ENCODE assay signal across 12 cellular contexts in the genomic region with DNA sequence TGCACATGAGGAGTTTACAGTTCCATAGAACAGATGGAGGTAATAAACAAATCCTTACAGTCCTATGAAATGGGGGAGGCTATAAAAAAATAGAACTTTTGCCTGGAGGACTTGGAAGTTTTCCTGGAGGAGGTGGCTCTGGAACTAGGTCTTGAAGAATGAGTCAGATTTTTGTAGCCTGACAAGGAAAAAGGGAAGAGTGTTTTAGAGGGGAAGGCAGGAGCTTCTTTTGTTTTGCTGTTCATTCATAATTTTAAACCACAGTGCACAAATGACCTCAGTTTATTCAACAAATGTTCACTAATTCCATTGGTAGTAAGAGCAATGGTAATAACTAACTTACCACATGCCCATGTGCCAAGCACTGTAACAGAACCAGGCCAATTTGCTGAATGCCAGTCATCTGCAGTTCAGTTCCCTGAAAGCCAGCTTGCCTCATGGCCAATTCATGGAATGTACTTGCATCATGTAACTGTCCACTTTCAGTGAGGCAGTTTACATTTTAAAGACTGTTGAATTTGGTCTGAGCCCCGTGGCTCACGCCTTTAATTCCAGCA. TPM values are rescaled to one million over a fixed set of nuclear protein-coding genes. Genes with fewer than 3 reads are reported as not detected.
DNase-seq lines count a peak whose midpoint lies in the region; ATAC-seq and TF ChIP-seq lines count a peak whose summit lies in the region.
"Had no signal": no experiment of that assay in that cellular context is flagged by ENCODE, and none has a peak within 500 bp of the region (broad histone marks: within the 10 kb centered on the region; RNA-seq: fewer than 3 reads in every experiment).

No MANE protein-coding gene starts in this region.

- no peaks in the 10 kb centered on the region for H3K9me3 ChIP-seq in gastrocnemius medialis

- no peaks in the 10 kb centered on the region for H3K27me3 ChIP-seq in gastrocnemius medialis

- no peaks in the 10 kb centered on the region for H3K9me3 Mint-ChIP-seq in WTC11
- H3K9me3 Mint-ChIP-seq in activated CD8-positive, alpha-beta memory T cell treated with anti-CD3 and anti-CD28 coated beads, Interleukin-2, amount 10 ng/mL, durations not matched to agents 7 days and 5 days (ENCODE audit: low read depth): no peaks in the 10 kb centered on the region
- H3K9me3 Mint-ChIP-seq: activated naive CD4-positive, alpha-beta T cell treated with anti-CD3 and anti-CD28 coated beads, Interleukin-2, amount 50 U/mL, for 72 hours; stimulated activated naive CD8-positive, alpha-beta T cell treated with anti-CD3 and anti-CD28 coated beads, Interleukin-15, Interleukin-2, amounts not matched to agents 100 ng/mL and 50 ng/mL, for 24 hours had no signal

- TF ChIP-seq CTCF in WTC11 (IDR thresholded peaks at IDR 0.05) (no peak), gastrocnemius medialis (IDR thresholded peaks at IDR 0.05 in 4 of 5, conservative IDR thresholded peaks at IDR 0.05 in 1 of 5) (no peak)

- no peak overlapping the region for H3K4me3 Mint-ChIP-seq in WTC11
- H3K4me3 Mint-ChIP-seq in activated CD8-positive, alpha-beta memory T cell treated with anti-CD3 and anti-CD28 coated beads, Interleukin-2, amount 10 ng/mL, durations not matched to agents 7 days and 5 days: no peak overlapping the region
- H3K4me3 Mint-ChIP-seq: stimulated activated naive CD8-positive, alpha-beta T cell treated with anti-CD3 and anti-CD28 coated beads, Interleukin-15, Interleukin-2, amounts not matched to agents 100 ng/mL and 50 ng/mL, for 24 hours had no signal

- ATAC-seq in WTC11 (no peak), gastrocnemius medialis (peak; percentile 38 to 43), GM18873 (IDR thresholded peaks at IDR 0.05; ENCODE audit: low FRiP score, unreplicated experiment) (no peak)
- no peak for ATAC-seq in activated CD8-positive, alpha-beta memory T cell treated with anti-CD3 and anti-CD28 coated beads, Interleukin-2, amount 10 ng/mL, durations not matched to agents 7 days and 5 days
- ATAC-seq: activated naive CD4-positive, alpha-beta T cell treated with anti-CD3 and anti-CD28 coated beads, Interleukin-2, amount 50 U/mL, for 72 hours had no signal

- no peaks in the 10 kb centered on the region for H3K4me1 Mint-ChIP-seq in WTC11
- peaks cover 11% of the 10 kb centered on the region for H3K4me1 Mint-ChIP-seq in activated CD8-positive, alpha-beta memory T cell treated with anti-CD3 and anti-CD28 coated beads, Interleukin-2, amount 10 ng/mL, durations not matched to agents 7 days and 5 days

- no peak for TF ChIP-seq POLR2A in gastrocnemius medialis (IDR thresholded peaks at IDR 0.05)

- in situ Hi-C loops in gastrocnemius medialis (cut with MboI; ENCODE audit: low sequenced_read_pairs in 4 of 4): no loop called here

- CTCF ChIA-PET in WTC11 (lab: Charles Lee): interaction anchor here (0.6 kb wide), 1 partner anchor 26 kb away, joined by 5 read pairs; no protein-coding TSS in a partner anchor
- CTCF ChIA-PET in activated CD8-positive, alpha-beta memory T cell treated with anti-CD3 and anti-CD28 coated beads, Interleukin-2, amount 10 ng/mL, durations not matched to agents 7 days and 5 days (lab: Charles Lee): interaction anchor here (1.4 kb wide), 1 partner anchor 13 kb away, joined by 3 read pairs; no protein-coding TSS in a partner anchor

- no peak overlapping the region for H3K4me3 ChIP-seq in gastrocnemius medialis
- H3K4me3 ChIP-seq: skin epidermis had no signal

- POLR2A ChIA-PET in WTC11 (lab: Charles Lee): no interaction called here

- intact Hi-C loops in gastrocnemius medialis (cut with DNase I; ENCODE audit: low total_unique reads): no loop called here

- H3K4me1 ChIP-seq in gastrocnemius medialis: peaks cover 8 to 10% of the 10 kb centered on the region in 2 donors

- H3K36me3 ChIP-seq in gastrocnemius medialis: no peaks in the 10 kb centered on the region

- DNase-seq in GM04503 (ENCODE audit: low read depth) (peak; percentile 85), WTC11 (ENCODE audit: low spot score) (no peak), foreskin melanocyte (peak; percentile 89), gastrocnemius medialis (no peak), NOMO-1 treated with DMSO at 0.1 percent for 48 hours (lab: John Stamatoyannopoulos, UW; ENCODE audit: unreplicated experiment) (no peak), HPDE6-E6E7 (ENCODE audit: extremely low spot score) (no peak)
- DNase-seq in activated CD8-positive, alpha-beta memory T cell treated with anti-CD3 and anti-CD28 coated beads, Interleukin-2, amount 10 ng/mL, durations not matched to agents 7 days and 5 days: no peak
- DNase-seq: NCI-H69 had no signal

- no peaks in the 10 kb centered on the region for H3K36me3 Mint-ChIP-seq in WTC11
- no peaks in the 10 kb centered on the region for H3K36me3 Mint-ChIP-seq in activated CD8-positive, alpha-beta memory T cell treated with anti-CD3 and anti-CD28 coated beads, Interleukin-2, amount 10 ng/mL, durations not matched to agents 7 days and 5 days
- H3K36me3 Mint-ChIP-seq: activated naive CD4-positive, alpha-beta T cell treated with anti-CD3 and anti-CD28 coated beads, Interleukin-2, amount 50 U/mL, for 72 hours had no signal

- H3K27ac ChIP-seq in gastrocnemius medialis: no peak overlapping the region
- H3K27ac ChIP-seq: skin epidermis had no signal

- peaks cover 10% of the 10 kb centered on the region for H3K27me3 Mint-ChIP-seq in WTC11 (ENCODE audit: low read depth)
- peaks cover 6% of the 10 kb centered on the region for H3K27me3 Mint-ChIP-seq in activated CD8-positive, alpha-beta memory T cell treated with anti-CD3 and anti-CD28 coated beads, Interleukin-2, amount 10 ng/mL, durations not matched to agents 7 days and 5 days

- H3K27ac Mint-ChIP-seq in WTC11: no peak overlapping the region
- H3K27ac Mint-ChIP-seq in activated CD8-positive, alpha-beta memory T cell treated with anti-CD3 and anti-CD28 coated beads, Interleukin-2, amount 10 ng/mL, durations not matched to agents 7 days and 5 days: no peak overlapping the region
- H3K27ac Mint-ChIP-seq: stimulated activated naive CD8-positive, alpha-beta T cell treated with anti-CD3 and anti-CD28 coated beads, Interleukin-15, Interleukin-2, amounts not matched to agents 100 ng/mL and 50 ng/mL, for 24 hours had no signal

TF ChIP-seq in WTC11, 78 proteins besides CTCF, POLR2A, EP300 and RAD21:
- TF ChIP-seq GTF2I (CRISPR knock-in tag; conservative IDR thresholded peaks at IDR 0.05): no peak
- TF ChIP-seq, protein P1, sequence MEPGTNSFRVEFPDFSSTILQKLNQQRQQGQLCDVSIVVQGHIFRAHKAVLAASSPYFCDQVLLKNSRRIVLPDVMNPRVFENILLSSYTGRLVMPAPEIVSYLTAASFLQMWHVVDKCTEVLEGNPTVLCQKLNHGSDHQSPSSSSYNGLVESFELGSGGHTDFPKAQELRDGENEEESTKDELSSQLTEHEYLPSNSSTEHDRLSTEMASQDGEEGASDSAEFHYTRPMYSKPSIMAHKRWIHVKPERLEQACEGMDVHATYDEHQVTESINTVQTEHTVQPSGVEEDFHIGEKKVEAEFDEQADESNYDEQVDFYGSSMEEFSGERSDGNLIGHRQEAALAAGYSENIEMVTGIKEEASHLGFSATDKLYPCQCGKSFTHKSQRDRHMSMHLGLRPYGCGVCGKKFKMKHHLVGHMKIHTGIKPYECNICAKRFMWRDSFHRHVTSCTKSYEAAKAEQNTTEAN (CRISPR knock-in tag; IDR thresholded peaks at IDR 0.05): no peak
- TF ChIP-seq ZNF263 (CRISPR knock-in tag; IDR thresholded peaks at IDR 0.05; ENCODE audit: low read depth): no peak
- peak; percentile 34; the same call in 1 of the 2 replicates for TF ChIP-seq GABPB1 (CRISPR knock-in tag; IDR thresholded peaks at IDR 0.05)
- TF ChIP-seq, protein P2, sequence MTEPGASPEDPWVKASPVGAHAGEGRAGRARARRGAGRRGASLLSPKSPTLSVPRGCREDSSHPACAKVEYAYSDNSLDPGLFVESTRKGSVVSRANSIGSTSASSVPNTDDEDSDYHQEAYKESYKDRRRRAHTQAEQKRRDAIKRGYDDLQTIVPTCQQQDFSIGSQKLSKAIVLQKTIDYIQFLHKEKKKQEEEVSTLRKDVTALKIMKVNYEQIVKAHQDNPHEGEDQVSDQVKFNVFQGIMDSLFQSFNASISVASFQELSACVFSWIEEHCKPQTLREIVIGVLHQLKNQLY (CRISPR knock-in tag; IDR thresholded peaks at IDR 0.05): no peak
- no peak for TF ChIP-seq FOXJ3 (CRISPR knock-in tag; IDR thresholded peaks at IDR 0.05; ENCODE audit: borderline replicate concordance)
- TF ChIP-seq FOXP1 (CRISPR knock-in tag; IDR thresholded peaks at IDR 0.05; ENCODE audit: borderline replicate concordance): no peak

RNA-seq across cellular contexts. Expression of a gene that starts 2.8 kb away (rescaled TPM):
- total RNA-seq in WTC11 (2021) (0.23 TPM in 1 of 3 replicates, not detected in the others), gastrocnemius medialis (not detected)
- not detected for total RNA-seq in activated CD8-positive, alpha-beta memory T cell treated with anti-CD3 and anti-CD28 coated beads, Interleukin-2, amount 10 ng/mL, durations not matched to agents 7 days and 5 days
- total RNA-seq: activated naive CD4-positive, alpha-beta T cell treated with anti-CD3 and anti-CD28 coated beads, Interleukin-2, amount 50 U/mL, for 72 hours had no signal

RNA-seq across cellular contexts. Expression of a gene that starts 7.2 kb away (rescaled TPM):
- 21.9 to 28.6 TPM (median 25.9 TPM) in 3 replicates for total RNA-seq in WTC11 (2021)
- total RNA-seq in gastrocnemius medialis: 10 to 100 TPM; 18.8 to 34.8 (median 27.2) TPM
- 10 to 100 TPM; 17.2 to 18.0 TPM for total RNA-seq in activated CD8-positive, alpha-beta memory T cell treated with anti-CD3 and anti-CD28 coated beads, Interleukin-2, amount 10 ng/mL, durations not matched to agents 7 days and 5 days

RNA-seq across cellular contexts. Expression of a gene that starts 48.7 kb away (rescaled TPM):
- total RNA-seq in WTC11 (2021) (22.6 to 27.9 TPM (median 26.3 TPM) in 3 replicates), gastrocnemius medialis (1 to 10 TPM; 2.4 to 9.1 (median 2.9) TPM)
- total RNA-seq in activated CD8-positive, alpha-beta memory T cell treated with anti-CD3 and anti-CD28 coated beads, Interleukin-2, amount 10 ng/mL, durations not matched to agents 7 days and 5 days: 10 to 100 TPM; 69.3 to 82.6 TPM

RNA-seq across cellular contexts. Expression of a gene that starts 49.4 kb away (rescaled TPM):
- total RNA-seq in WTC11 (2021): 38.1 to 39.1 TPM (median 38.6 TPM) in 3 replicates
- 10 to 100 TPM; 11.4 to 17.8 (median 14.6) TPM for total RNA-seq in gastrocnemius medialis
- total RNA-seq in activated CD8-positive, alpha-beta memory T cell treated with anti-CD3 and anti-CD28 coated beads, Interleukin-2, amount 10 ng/mL, durations not matched to agents 7 days and 5 days: 10 to 100 TPM; 20.5 to 22.3 TPM

RNA-seq across cellular contexts. Expression of a gene that starts 58.7 kb away (rescaled TPM):
- total RNA-seq in WTC11 (2021) (52.4 to 61.2 TPM (median 54.2 TPM) in 3 replicates), gastrocnemius medialis (10 to 100 TPM in 2 of 4 donors, 1 to 10 TPM in 2; 7.6 to 27.0 (median 9.5) TPM)
- 10 to 100 TPM; 26.1 to 35.5 TPM for total RNA-seq in activated CD8-positive, alpha-beta memory T cell treated with anti-CD3 and anti-CD28 coated beads, Interleukin-2, amount 10 ng/mL, durations not matched to agents 7 days and 5 days

Comparison
In these comparisons a context has a peak if more than half of its experiments do, and no peak if none do; other contexts are left out.
1. DNase-seq: peak in GM04503 (single experiment) and foreskin melanocyte (single experiment); none in WTC11 (single experiment), gastrocnemius medialis (0 of 2), NOMO-1 treated with DMSO at 0.1 percent for 48 hours (single experiment), activated CD8-positive, alpha-beta memory T cell treated with anti-CD3 and anti-CD28 coated beads, Interleukin-2, amount 10 ng/mL, durations not matched to agents 7 days and 5 days (single experiment) and HPDE6-E6E7 (single experiment).
2. ATAC-seq: peak in gastrocnemius medialis (2 of 2); none in WTC11 (single experiment), GM18873 (single experiment) and activated CD8-positive, alpha-beta memory T cell treated with anti-CD3 and anti-CD28 coated beads, Interleukin-2, amount 10 ng/mL, durations not matched to agents 7 days and 5 days (single experiment).